In genomic region chr5:180097163-180097894, GRCh38 we compare ENCODE assay signal across 19 cellular contexts. TPM values are rescaled to one million over a fixed set of nuclear protein-coding genes. Genes with fewer than 3 reads are reported as not detected.
DNase-seq lines count a peak whose midpoint lies in the region; ATAC-seq, FAIRE-seq and TF ChIP-seq lines count a peak whose summit lies in the region.
"Had no signal": no experiment of that assay in that cellular context is flagged by ENCODE, and none has a peak within 500 bp of the region (broad histone marks: within the 10 kb centered on the region; RNA-seq: fewer than 3 reads in every experiment).

No MANE protein-coding gene starts in this region.

- TF ChIP-seq EP300 in HepG2 (IDR thresholded peaks at IDR 0.05; ENCODE audit: low read depth in 2 of 2, low read length in 2 of 2) (no peak), HepG2 (CRISPR knock-in tag; IDR thresholded peaks at IDR 0.05; ENCODE audit: borderline replicate concordance) (no peak)

- in situ Hi-C loops in HepG2 (cut with HindIII; ENCODE audit: extremely low pct_ligation_motif_present, low pct_unique_long_range_greater_than_20kb): loop anchor here (25.0 kb wide), 1 partner anchor 335 kb away; no protein-coding TSS in a partner anchor

- BruUV-seq in HepG2 (replicated peaks; lab: Mats Ljungman, UMichigan): no TSS peak

- H3K27ac ChIP-seq in HepG2 (ENCODE audit: extremely low read length, insufficient read depth, low read length) (no peak overlapping the region), right lobe of liver (no peak overlapping the region), thyroid gland (no peak overlapping the region), heart right ventricle (no peak overlapping the region)
- H3K27ac ChIP-seq: KMS-11, SJCRH30 had no signal

- CTCF ChIA-PET in HepG2 (lab: Yijun Ruan, JAX; ENCODE audit: low intra/inter-chr PET ratio, low total read pairs): no interaction called here

- no peak for FAIRE-seq in HepG2 (lab: Jason Lieb, UNC)
- FAIRE-seq: GM12878, GM18507 had no signal

- DNase-seq in HepG2 (ENCODE audit: low spot score): no peak
- no peak for DNase-seq in right lobe of liver
- DNase-seq in chondrocyte (ENCODE audit: low spot score): peak; percentile 53
- no peak for DNase-seq in natural killer cell
- no peak for DNase-seq in thyroid gland
- DNase-seq in DMS79 (lab: John Stamatoyannopoulos, UW): no peak
- no peak for DNase-seq in heart right ventricle
- DNase-seq: AML-193; Calu3; CD4-positive, CD25-positive, alpha-beta regulatory T cell; MG63; NCI-H1092 treated with DMSO at 0.1 percent for 48 hours; NCI-H187; NCI-H82; SJCRH30 had no signal

- no peaks in the 10 kb centered on the region for H3K36me3 Mint-ChIP-seq in chondrocyte (ENCODE audit: low read depth)
- no peaks in the 10 kb centered on the region for H3K36me3 Mint-ChIP-seq in natural killer cell
- H3K36me3 Mint-ChIP-seq: CD4-positive, CD25-positive, alpha-beta regulatory T cell had no signal

- no peaks in the 10 kb centered on the region for H3K27me3 Mint-ChIP-seq in chondrocyte (ENCODE audit: low read depth)
- peaks cover 25 to 31% of the 10 kb centered on the region in 2 donors for H3K27me3 Mint-ChIP-seq in natural killer cell (ENCODE audit: low read depth in 2 of 2)
- H3K27me3 Mint-ChIP-seq: CD4-positive, CD25-positive, alpha-beta regulatory T cell had no signal

- no peaks in the 10 kb centered on the region for H3K4me1 Mint-ChIP-seq in chondrocyte (ENCODE audit: low read depth)
- H3K4me1 Mint-ChIP-seq in natural killer cell: no peaks in the 10 kb centered on the region
- H3K4me1 Mint-ChIP-seq: CD4-positive, CD25-positive, alpha-beta regulatory T cell had no signal

- H3K4me3 Mint-ChIP-seq in chondrocyte (ENCODE audit: unreplicated experiment) (no peak overlapping the region), natural killer cell (peak overlapping the region; percentile 15)
- H3K4me3 Mint-ChIP-seq: CD4-positive, CD25-positive, alpha-beta regulatory T cell had no signal

- no peaks in the 10 kb centered on the region for H3K9me3 Mint-ChIP-seq in chondrocyte (ENCODE audit: low read depth)
- no peaks in the 10 kb centered on the region for H3K9me3 Mint-ChIP-seq in natural killer cell
- H3K9me3 Mint-ChIP-seq: CD4-positive, CD25-positive, alpha-beta regulatory T cell had no signal

- no peaks in the 10 kb centered on the region for H3K79me2 ChIP-seq in HepG2 (ENCODE audit: insufficient read depth, low read length)

- TF ChIP-seq RAD21 in HepG2 (CRISPR knock-in tag; IDR thresholded peaks at IDR 0.05): no peak

- intact Hi-C loops in HepG2 (cut with micrococcal nuclease; ENCODE audit: unreplicated experiment) (no loop called here), right lobe of liver (cut with DNase I) (no loop called here), natural killer cell (cut with micrococcal nuclease) (no loop called here), thyroid gland (cut with DNase I) (loop anchor here (10.0 kb wide), 1 partner anchor 113 kb away; no protein-coding TSS in a partner anchor), heart right ventricle (cut with DNase I) (no loop called here)

- no peak overlapping the region for H2AFZ ChIP-seq in HepG2 (ENCODE audit: low read length)

- H3K4me1 ChIP-seq in HepG2 (ENCODE audit: insufficient read depth, low read length) (no peaks in the 10 kb centered on the region), right lobe of liver (no peaks in the 10 kb centered on the region), thyroid gland (no peaks in the 10 kb centered on the region), heart right ventricle (peaks cover 0 to 8% (median 0%) of the 10 kb centered on the region in 9 donors)
- H3K4me1 ChIP-seq: SJCRH30 had no signal

- TF ChIP-seq CTCF in HepG2 (CRISPR knock-in tag; IDR thresholded peaks at IDR 0.05) (no peak), right lobe of liver (IDR thresholded peaks at IDR 0.05) (no peak), chondrocyte (IDR thresholded peaks at IDR 0.05) (no peak), natural killer cell (IDR thresholded peaks at IDR 0.05) (no peak), thyroid gland (IDR thresholded peaks at IDR 0.05) (no peak), heart right ventricle (IDR thresholded peaks at IDR 0.05) (no peak)

- no peak overlapping the region for H3K9ac ChIP-seq in HepG2 (ENCODE audit: insufficient read depth, low read depth, low read length)
- H3K9ac ChIP-seq: KMS-11 had no signal

- H3K9me3 ChIP-seq in HepG2 (ENCODE audit: low read length) (no peaks in the 10 kb centered on the region), right lobe of liver (no peaks in the 10 kb centered on the region), thyroid gland (no peaks in the 10 kb centered on the region), heart right ventricle (no peaks in the 10 kb centered on the region)
- H3K9me3 ChIP-seq: MG63, SJCRH30 had no signal

- H3K4me3 ChIP-seq in HepG2 (replicated peaks in 1 of 3; ENCODE audit: insufficient read depth in 1 of 3, low read depth in 2 of 3, low read length in 3 of 3): no peak overlapping the region
- H3K4me3 ChIP-seq in right lobe of liver: no peak overlapping the region
- no peak overlapping the region for H3K4me3 ChIP-seq in thyroid gland (replicated peaks in 1 of 3)
- no peak overlapping the region for H3K4me3 ChIP-seq in heart right ventricle
- H3K4me3 ChIP-seq: GM12878, MG63, SJCRH30 had no signal

- WGBS in HepG2 (ENCODE audit: low lambda C conversion rate): 56% methylated on average over 10 of the region's 11 CpGs
- WGBS in right lobe of liver (ENCODE audit: insufficient coverage, low coverage, low lambda C conversion rate, missing lambda C conversion rate): 85% methylated on average over 5 of the region's 11 CpGs
- WGBS in thyroid gland, 2 donors: 72 to 81% methylated on average over 11 of the region's 11 CpGs
- 90 to 94% methylated on average over 11 of the region's 11 CpGs for WGBS in heart right ventricle, 2 donors

- no peaks in the 10 kb centered on the region for H3K36me3 ChIP-seq in HepG2 (replicated peaks in 1 of 2; ENCODE audit: control insufficient read depth in 1 of 2, insufficient read depth in 2 of 2, low read length in 2 of 2)
- H3K36me3 ChIP-seq in right lobe of liver: no peaks in the 10 kb centered on the region
- no peaks in the 10 kb centered on the region for H3K36me3 ChIP-seq in thyroid gland
- H3K36me3 ChIP-seq in heart right ventricle: no peaks in the 10 kb centered on the region
- H3K36me3 ChIP-seq: MG63, SJCRH30 had no signal

- TF ChIP-seq POLR2A in HepG2 (IDR thresholded peaks at IDR 0.05; ENCODE audit: insufficient read depth in 1 of 2, low read depth in 2 of 2, low read length in 2 of 2) (no peak), right lobe of liver (IDR thresholded peaks at IDR 0.05) (no peak), thyroid gland (IDR thresholded peaks at IDR 0.05) (no peak)

- H3K27ac Mint-ChIP-seq in chondrocyte (ENCODE audit: unreplicated experiment) (no peak overlapping the region), natural killer cell (no peak overlapping the region)
- H3K27ac Mint-ChIP-seq: CD4-positive, CD25-positive, alpha-beta regulatory T cell had no signal

- ATAC-seq in HepG2 (peak; percentile 74), right lobe of liver (no peak), natural killer cell (no peak), HG02885 (IDR thresholded peaks at IDR 0.05; ENCODE audit: poor library complexity, unreplicated experiment) (no peak), heart right ventricle (no peak)
- ATAC-seq: GM12878 had no signal

- H3K27me3 ChIP-seq in HepG2 (ENCODE audit: control insufficient read depth in 1 of 2, insufficient read depth in 2 of 2, low read length in 2 of 2): peaks cover 5 to 38% of the 10 kb centered on the region in 2 experiments; a peak in 4 of 5 replicates
- no peaks in the 10 kb centered on the region for H3K27me3 ChIP-seq in right lobe of liver
- no peaks in the 10 kb centered on the region for H3K27me3 ChIP-seq in thyroid gland
- peaks cover 0 to 12% (median 5%) of the 10 kb centered on the region in 7 donors for H3K27me3 ChIP-seq in heart right ventricle
- H3K27me3 ChIP-seq: SJCRH30 had no signal

- H3K4me2 ChIP-seq in HepG2 (ENCODE audit: low read depth, low read length): no peak overlapping the region
- H3K4me2 ChIP-seq: KMS-11 had no signal

- H4K20me1 ChIP-seq in HepG2 (ENCODE audit: insufficient read depth, low read length): no peaks in the 10 kb centered on the region

- POLR2A ChIA-PET in HepG2 (lab: Yijun Ruan, JAX): no interaction called here

RNA-seq across cellular contexts. Expression of gene RNF130, which starts 25.8 kb away (rescaled TPM):
- 21.3 and 28.2 TPM in 2 replicates for total RNA-seq in HepG2 (2016; rRNA removed; fragmentation: Illumina TruSeq; extraction: Trizol)
- total RNA-seq in HepG2 (2016; cell fraction: cytosol; rRNA removed; fragmentation: Illumina TruSeq; extraction: Trizol; ENCODE audit: low read depth): 51.1 and 56.5 TPM in 2 replicates
- total RNA-seq in HepG2 (2016; cell fraction: insoluble cytoplasmic fraction; rRNA removed; fragmentation: Illumina TruSeq; extraction: Trizol): 20.7 and 27.0 TPM in 2 replicates
- total RNA-seq in HepG2 (2016; cell fraction: membrane; rRNA removed; fragmentation: Illumina TruSeq; extraction: Trizol): 71.6 and 78.1 TPM in 2 replicates
- total RNA-seq in HepG2 (2016; cell fraction: nucleus; rRNA removed; fragmentation: Illumina TruSeq; extraction: Trizol): 19.2 and 22.9 TPM in 2 replicates
- 25.9 and 28.3 TPM in 2 replicates for polyA plus RNA-seq in HepG2 (2011; rRNA removed)
- polyA plus RNA-seq in HepG2 (2011; cell fraction: cytosol; rRNA removed): 21.0 and 26.9 TPM in 2 replicates
- 10.8 and 12.4 TPM in 2 replicates for polyA plus RNA-seq in HepG2 (2011; cell fraction: nucleus; rRNA removed)
- 21.3 and 23.0 TPM in 2 replicates for polyA plus RNA-seq in HepG2 (2012)
- 78.2 and 88.6 TPM in 2 replicates for polyA plus RNA-seq in HepG2 (2016; cell fraction: cytosol; fragmentation: Illumina TruSeq; extraction: Trizol; ENCODE audit: low read depth)
- polyA plus RNA-seq in HepG2 (2016; cell fraction: insoluble cytoplasmic fraction; fragmentation: Illumina TruSeq; extraction: Trizol; ENCODE audit: low read depth): 31.6 and 34.3 TPM in 2 replicates
- 86.4 and 87.9 TPM in 2 replicates for polyA plus RNA-seq in HepG2 (2016; cell fraction: membrane; fragmentation: Illumina TruSeq; extraction: Trizol; ENCODE audit: low read depth)
- polyA plus RNA-seq in HepG2 (2016; cell fraction: nucleus; fragmentation: Illumina TruSeq; extraction: Trizol; ENCODE audit: insufficient read depth, low read depth): 38.8 and 41.1 TPM in 2 replicates
- polyA minus RNA-seq in HepG2 (2011; rRNA and poly(A)+ RNA removed; ENCODE audit: low replicate concordance): 12.5 and 16.7 TPM in 2 replicates
- 12.9 and 13.1 TPM in 2 replicates for polyA minus RNA-seq in HepG2 (2011; cell fraction: cytosol; rRNA and poly(A)+ RNA removed)
- polyA minus RNA-seq in HepG2 (2011; cell fraction: nucleus; rRNA and poly(A)+ RNA removed): 18.3 and 20.1 TPM in 2 replicates
- 100 to 1,000 TPM in 1 of 6 experiments, 10 to 100 TPM in 5; 66.7 to 119 (median 89.9) TPM for total RNA-seq in right lobe of liver
- 43.4 to 49.6 TPM (median 44.9 TPM) in 3 replicates for total RNA-seq in chondrocyte
- 10 to 100 TPM; 24.4 to 35.0 (median 25.5) TPM for total RNA-seq in natural killer cell
- 100 to 1,000 TPM in 1 of 4 donors, 10 to 100 TPM in 3; 55.0 to 121 (median 69.4) TPM for total RNA-seq in thyroid gland
- total RNA-seq in heart right ventricle: 10 to 100 TPM; 25.8 to 55.8 (median 34.5) TPM
- 10 to 100 TPM; 21.9 to 33.6 TPM for polyA plus RNA-seq in heart right ventricle
